ENCODE assay signal across 31 cellular contexts in the genomic region with DNA sequence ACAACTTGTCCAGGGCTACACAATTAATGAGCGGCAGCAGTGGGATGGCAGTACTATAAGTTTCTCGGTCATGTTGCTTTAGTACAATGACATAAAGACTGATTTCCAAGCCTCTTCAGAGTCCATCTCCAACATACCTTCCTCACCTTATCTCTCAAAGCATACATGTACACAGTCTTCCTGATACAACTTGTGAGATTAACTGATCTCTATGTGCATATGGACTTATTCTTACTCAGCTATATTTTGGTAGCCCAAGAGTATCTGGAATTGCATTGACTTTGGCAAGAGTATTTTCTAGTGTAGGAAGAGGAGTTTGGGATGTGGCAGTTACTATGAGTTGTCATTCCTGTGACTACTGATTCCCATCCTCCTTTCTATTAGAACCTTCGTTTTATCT.
DNase-seq lines count a peak whose midpoint lies in the region; ATAC-seq, FAIRE-seq and TF ChIP-seq lines count a peak whose summit lies in the region.
"Had no signal": no experiment of that assay in that cellular context is flagged by ENCODE, and none has a peak within 500 bp of the region (broad histone marks: within the 10 kb centered on the region; RNA-seq: fewer than 3 reads in every experiment).

No MANE protein-coding gene starts in this region.

- no TSS peak for BruUV-seq in K562 (replicated peaks; lab: Mats Ljungman, UMichigan)

- H3K9ac ChIP-seq in K562 (ENCODE audit: insufficient read depth in 1 of 2, low read depth in 2 of 2, low read length in 2 of 2) = no peak overlapping the region
- H3K9ac ChIP-seq: BLaER1; BLaER1 treated with 17β-estradiol and CSF1 and Interleukin-3, amounts not matched to agents 10 nM and 100 nM had no signal

- no peak for TF ChIP-seq RAD21 in K562 (CRISPR knock-in tag; conservative IDR thresholded peaks at IDR 0.05 in 1 of 2, IDR thresholded peaks at IDR 0.05 in 1 of 2)

- no peak overlapping the region for H3K27ac ChIP-seq in K562 (ENCODE audit: extremely low read depth, low read depth, low read length)
- H3K27ac ChIP-seq: 22Rv1; A549; BLaER1; BLaER1 treated with 17β-estradiol and CSF1 and Interleukin-3, amounts not matched to agents 10 nM and 100 nM; C4-2B had no signal

- DNase-seq in K562 (ENCODE audit: extremely low read depth in 1 of 4, low spot score in 3 of 4) (peak in 3 of 4 experiments; percentile 16 to 28 (median 22)), erythroblast (lab: John Stamatoyannopoulos, UW) (peak; percentile 11 to 39), Right ventricle myocardium superior (no peak)
- DNase-seq: 8988T; ACHN; AML-193; BE2C; C1 segment of cervical spinal cord; Caco-2; Calu3; CD4-positive, alpha-beta memory T cell; CD4-positive, alpha-beta T cell; CD4-positive, CD25-positive, alpha-beta regulatory T cell; CD8-positive, alpha-beta memory T cell; CD8-positive, alpha-beta T cell; COR-L47; DMS 273 treated with DMSO at 0.1 percent for 48 hours; DMS153; DMS53; DMS79; DMS79 treated with DMSO at 0.1 percent for 48 hours; DND-41; EL had no signal

- TF ChIP-seq POLR2A in K562 (conservative IDR thresholded peaks at IDR 0.05) (no peak), erythroblast (IDR thresholded peaks at IDR 0.05; ENCODE audit: low read length) (no peak)

- H3K4me3 ChIP-seq in K562 = no peak overlapping the region
- H3K4me3 ChIP-seq: A549; BLaER1; BLaER1 treated with 17β-estradiol and CSF1 and Interleukin-3, amounts not matched to agents 10 nM and 100 nM had no signal

- no peaks in the 10 kb centered on the region for H3K79me2 ChIP-seq in K562 (ENCODE audit: control insufficient read depth, insufficient read depth, low read length)

- ATAC-seq in K562 (peak; percentile 26), Right ventricle myocardium superior (ENCODE audit: poor library complexity) (no peak), HG02610 (IDR thresholded peaks at IDR 0.05; ENCODE audit: unreplicated experiment) (no peak)
- ATAC-seq: A549; CD8-positive, alpha-beta T cell had no signal

- POLR2A ChIA-PET in K562 (lab: Yijun Ruan, JAX) = interaction anchor here (0.6 to 1.6 kb wide), 3 partner anchors 7 to 656 kb away, joined by 3 read pairs; no protein-coding TSS in a partner anchor

- no peaks in the 10 kb centered on the region for H4K20me1 ChIP-seq in K562 (replicated peaks; ENCODE audit: control insufficient read depth, insufficient read depth, low read length)
- H4K20me1 ChIP-seq: BLaER1; BLaER1 treated with 17β-estradiol and CSF1 and Interleukin-3, amounts not matched to agents 10 nM and 100 nM had no signal

- CTCF ChIA-PET in K562 (lab: Yijun Ruan, JAX; ENCODE audit: low intra/inter-chr PET ratio) = no interaction called here

- intact Hi-C loops in K562 (cut with micrococcal nuclease) = loop anchor here (10.0 kb wide), 1 partner anchor 752 kb away; no protein-coding TSS in a partner anchor
- intact Hi-C loops in Right ventricle myocardium superior (cut with DNase I) = no loop called here

- FAIRE-seq in K562 (lab: Jason Lieb, UNC) = no peak
- FAIRE-seq: A204.1, A549, D721Med had no signal

- 24% methylated on average over 3 of the region's 3 CpGs for WGBS in K562 (ENCODE audit: insufficient coverage, low coverage, missing lambda C conversion rate)

- H2AFZ ChIP-seq in K562 (ENCODE audit: low read depth, low read length) = peak overlapping the region; percentile 36; the same call in 1 of the 2 replicates

- TF ChIP-seq EP300 in K562 (IDR thresholded peaks at IDR 0.05; ENCODE audit: low read length) = peak; percentile 67; the same call in 1 of the 2 replicates

- H3K9me3 ChIP-seq in K562 (replicated peaks; ENCODE audit: control insufficient read depth, insufficient read depth, low read depth, low read length) = no peaks in the 10 kb centered on the region
- H3K9me3 ChIP-seq: A549; BE2C; BLaER1; BLaER1 treated with 17β-estradiol and CSF1 and Interleukin-3, amounts not matched to agents 10 nM and 100 nM; Caco-2 had no signal

- H3K36me3 ChIP-seq in K562 (ENCODE audit: control insufficient read depth, insufficient read depth, low read length) = no peaks in the 10 kb centered on the region
- H3K36me3 ChIP-seq: BE2C; BLaER1; BLaER1 treated with 17β-estradiol and CSF1 and Interleukin-3, amounts not matched to agents 10 nM and 100 nM had no signal

- H3K4me2 ChIP-seq in K562 (ENCODE audit: insufficient read depth, low read length) = peak overlapping the region; percentile 39
- H3K4me2 ChIP-seq: A549; BLaER1; BLaER1 treated with 17β-estradiol and CSF1 and Interleukin-3, amounts not matched to agents 10 nM and 100 nM had no signal

- H3K27me3 ChIP-seq in K562 (ENCODE audit: control insufficient read depth in 2 of 2, insufficient read depth in 2 of 2, low read length in 2 of 2) = no peaks in the 10 kb centered on the region
- H3K27me3 ChIP-seq: BE2C; BLaER1; BLaER1 treated with 17β-estradiol and CSF1 and Interleukin-3, amounts not matched to agents 10 nM and 100 nM had no signal

- no peaks in the 10 kb centered on the region for H3K9me1 ChIP-seq in K562 (ENCODE audit: control insufficient read depth, insufficient read depth, low read length)

- in situ Hi-C loops in K562 (cut with MboI) = no loop called here

- TF ChIP-seq CTCF in K562 (IDR thresholded peaks at IDR 0.05 in 2 of 3, conservative IDR thresholded peaks at IDR 0.05 in 1 of 3; ENCODE audit: insufficient read depth in 2 of 3, low read depth in 1 of 3, low read length in 3 of 3) = no peak

- peaks cover 1 to 24% of the 10 kb centered on the region in 2 experiments for H3K4me1 ChIP-seq in K562 (replicated peaks in 1 of 2; ENCODE audit: control insufficient read depth in 2 of 2, insufficient read depth in 2 of 2, low read length in 2 of 2)
- H3K4me1 ChIP-seq: A549; BE2C; BLaER1; BLaER1 treated with 17β-estradiol and CSF1 and Interleukin-3, amounts not matched to agents 10 nM and 100 nM; Caco-2 had no signal

TF ChIP-seq in K562, 482 proteins besides CTCF, POLR2A, EP300 and RAD21 (continues in another document):
- TF ChIP-seq U2AF1 (optimal IDR thresholded peaks at IDR 0.05; ENCODE audit: low read depth, low read length) (no peak), ZNF408 (CRISPR knock-in tag; IDR thresholded peaks at IDR 0.05; ENCODE audit: low read depth) (no peak), TAL1 (IDR thresholded peaks at IDR 0.05) (peak; percentile 78), EHMT2 (IDR thresholded peaks at IDR 0.05) (no peak), TEAD4 (IDR thresholded peaks at IDR 0.05; ENCODE audit: low read length) (peak; percentile 87), TEAD4 (CRISPR knock-in tag; IDR thresholded peaks at IDR 0.05; ENCODE audit: borderline replicate concordance) (no peak), EWSR1 (IDR thresholded peaks at IDR 0.05; ENCODE audit: borderline replicate concordance, low read depth, partially characterized antibody) (no peak), CTBP1 (IDR thresholded peaks at IDR 0.05; ENCODE audit: borderline replicate concordance) (peak; percentile 36; the same call in 1 of the 2 replicates), PHTF2 (CRISPR knock-in tag; IDR thresholded peaks at IDR 0.05) (no peak), RBM22 (IDR thresholded peaks at IDR 0.05; ENCODE audit: low read depth, low read length, poor library complexity, severe bottlenecking) (no peak), ZZZ3 (IDR thresholded peaks at IDR 0.05) (no peak)
- TF ChIP-seq, protein P1, sequence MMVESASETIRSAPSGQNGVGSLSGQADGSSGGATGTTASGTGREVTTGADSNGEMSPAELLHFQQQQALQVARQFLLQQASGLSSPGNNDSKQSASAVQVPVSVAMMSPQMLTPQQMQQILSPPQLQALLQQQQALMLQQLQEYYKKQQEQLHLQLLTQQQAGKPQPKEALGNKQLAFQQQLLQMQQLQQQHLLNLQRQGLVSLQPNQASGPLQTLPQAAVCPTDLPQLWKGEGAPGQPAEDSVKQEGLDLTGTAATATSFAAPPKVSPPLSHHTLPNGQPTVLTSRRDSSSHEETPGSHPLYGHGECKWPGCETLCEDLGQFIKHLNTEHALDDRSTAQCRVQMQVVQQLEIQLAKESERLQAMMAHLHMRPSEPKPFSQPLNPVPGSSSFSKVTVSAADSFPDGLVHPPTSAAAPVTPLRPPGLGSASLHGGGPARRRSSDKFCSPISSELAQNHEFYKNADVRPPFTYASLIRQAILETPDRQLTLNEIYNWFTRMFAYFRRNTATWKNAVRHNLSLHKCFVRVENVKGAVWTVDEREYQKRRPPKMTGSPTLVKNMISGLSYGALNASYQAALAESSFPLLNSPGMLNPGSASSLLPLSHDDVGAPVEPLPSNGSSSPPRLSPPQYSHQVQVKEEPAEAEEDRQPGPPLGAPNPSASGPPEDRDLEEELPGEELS (CRISPR knock-in tag; IDR thresholded peaks at IDR 0.05; ENCODE audit: borderline replicate concordance) = no peak
- TF ChIP-seq, protein P2, sequence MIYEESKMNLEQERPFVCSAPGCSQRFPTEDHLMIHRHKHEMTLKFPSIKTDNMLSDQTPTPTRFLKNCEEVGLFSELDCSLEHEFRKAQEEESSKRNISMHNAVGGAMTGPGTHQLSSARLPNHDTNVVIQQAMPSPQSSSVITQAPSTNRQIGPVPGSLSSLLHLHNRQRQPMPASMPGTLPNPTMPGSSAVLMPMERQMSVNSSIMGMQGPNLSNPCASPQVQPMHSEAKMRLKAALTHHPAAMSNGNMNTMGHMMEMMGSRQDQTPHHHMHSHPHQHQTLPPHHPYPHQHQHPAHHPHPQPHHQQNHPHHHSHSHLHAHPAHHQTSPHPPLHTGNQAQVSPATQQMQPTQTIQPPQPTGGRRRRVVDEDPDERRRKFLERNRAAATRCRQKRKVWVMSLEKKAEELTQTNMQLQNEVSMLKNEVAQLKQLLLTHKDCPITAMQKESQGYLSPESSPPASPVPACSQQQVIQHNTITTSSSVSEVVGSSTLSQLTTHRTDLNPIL (CRISPR knock-in tag; IDR thresholded peaks at IDR 0.05) = no peak
